In the genomic region with DNA sequence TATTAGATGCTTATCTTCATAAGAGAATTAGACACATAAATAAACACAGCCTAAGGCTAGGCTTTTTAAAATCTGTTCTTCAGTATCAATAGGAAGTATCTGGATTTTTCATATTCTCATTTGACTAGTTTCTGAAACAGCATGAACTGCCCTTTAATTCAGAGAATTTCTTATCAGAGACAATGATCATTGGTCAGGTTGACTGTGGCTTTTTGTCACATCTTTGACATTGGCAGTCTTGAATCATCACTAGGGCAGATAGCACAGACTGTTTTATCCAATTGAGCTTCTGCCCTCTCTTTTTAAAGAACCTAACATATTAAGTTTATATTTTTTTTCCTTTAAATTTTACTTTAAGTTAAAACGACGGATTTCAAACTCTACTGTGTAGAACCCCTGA, we compare ENCODE assay signal across 29 cellular contexts.
"Had no signal": no experiment of that assay in that cellular context is flagged by ENCODE, and none has a peak within 500 bp of the region (broad histone marks: within the 10 kb centered on the region; RNA-seq: fewer than 3 reads in every experiment).

No MANE protein-coding gene starts in this region.

- H3K27ac Mint-ChIP-seq: dendritic cell treated with granulocyte-macrophage colony-stimulating factor and Interleukin-4, amounts not matched to agents 40 ng/mL and 50 ng/mL, for 4 days; effector memory CD8-positive, alpha-beta T cell; endodermal cell had no signal

- H3K27ac ChIP-seq: colonic mucosa, coronary artery, dorsolateral prefrontal cortex, epithelial cell of prostate, esophagus muscularis mucosa, esophagus squamous epithelium, foreskin keratinocyte, gastrocnemius medialis, gastroesophageal sphincter, heart left ventricle, heart right ventricle had no signal

- H3K4me3 ChIP-seq: colonic mucosa, coronary artery, dorsolateral prefrontal cortex, esophagus muscularis mucosa, esophagus squamous epithelium, gastrocnemius medialis, gastroesophageal sphincter, heart left ventricle, heart right ventricle had no signal

- H3K4me3 Mint-ChIP-seq: dendritic cell treated with granulocyte-macrophage colony-stimulating factor and Interleukin-4, amounts not matched to agents 40 ng/mL and 50 ng/mL, for 4 days; effector memory CD8-positive, alpha-beta T cell; endodermal cell had no signal

- DNase-seq: colonic mucosa; cortex of kidney; dermis blood vessel endothelial cell; dorsolateral prefrontal cortex; effector CD4-positive, alpha-beta T cell; effector CD8-positive, alpha-beta T cell; effector memory CD4-positive, alpha-beta T cell; effector memory CD8-positive, alpha-beta T cell; endodermal cell; erythroblast; esophagus squamous epithelium; foreskin fibroblast; foreskin keratinocyte; foreskin melanocyte; gastrocnemius medialis; glutamatergic neuron; head of caudate nucleus; heart left ventricle; heart right ventricle had no signal

- FAIRE-seq: colon, endometrium, endothelial cell of umbilical vein, frontal cortex had no signal

- H3K9me3 ChIP-seq: colonic mucosa, esophagus muscularis mucosa, esophagus squamous epithelium, gastrocnemius medialis, gastroesophageal sphincter, heart left ventricle, heart right ventricle had no signal

- H3K4me1 Mint-ChIP-seq: endodermal cell had no signal

- H3K27me3 ChIP-seq: colonic mucosa, dorsolateral prefrontal cortex, esophagus muscularis mucosa, esophagus squamous epithelium, foreskin keratinocyte, gastrocnemius medialis, gastroesophageal sphincter, heart left ventricle, heart right ventricle had no signal

- H3K9me3 Mint-ChIP-seq: dendritic cell treated with granulocyte-macrophage colony-stimulating factor and Interleukin-4, amounts not matched to agents 40 ng/mL and 50 ng/mL, for 4 days; effector memory CD8-positive, alpha-beta T cell; endodermal cell had no signal

- H3K27me3 Mint-ChIP-seq: dendritic cell treated with granulocyte-macrophage colony-stimulating factor and Interleukin-4, amounts not matched to agents 40 ng/mL and 50 ng/mL, for 4 days; effector memory CD8-positive, alpha-beta T cell had no signal

- ATAC-seq: effector memory CD8-positive, alpha-beta T cell; esophagus mucosa; foreskin keratinocyte; gastrocnemius medialis; gastroesophageal sphincter; heart left ventricle; heart right ventricle had no signal

- H3K36me3 ChIP-seq: colonic mucosa, gastrocnemius medialis had no signal
